13 cellular contexts compared by ENCODE assay signal in genomic region chr9:86324308-86324707, GRCh38. TPM values are rescaled to one million over a fixed set of nuclear protein-coding genes. Genes with fewer than 3 reads are reported as not detected.
DNase-seq lines count a peak whose midpoint lies in the region; ATAC-seq, FAIRE-seq and TF ChIP-seq lines count a peak whose summit lies in the region.
"Had no signal": no experiment of that assay in that cellular context is flagged by ENCODE, and none has a peak within 500 bp of the region (broad histone marks: within the 10 kb centered on the region; RNA-seq: fewer than 3 reads in every experiment).

No MANE protein-coding gene starts in this region.

- H3K4me2 ChIP-seq in astrocyte (ENCODE audit: low read length) (no peak overlapping the region), mesenchymal stem cell (ENCODE audit: low read length, poor library complexity, severe bottlenecking) (no peak overlapping the region)

- H2BK120ac ChIP-seq in mesenchymal stem cell (ENCODE audit: low read depth, low read length) = no peak overlapping the region

- H3K27ac Mint-ChIP-seq in astrocyte (ENCODE audit: unreplicated experiment) = no peak overlapping the region
- H3K27ac Mint-ChIP-seq: activated naive CD8-positive, alpha-beta T cell treated with anti-CD3 and anti-CD28 coated beads, Interleukin-2, amount 10 ng/mL, durations not matched to agents 7 days and 5 days had no signal

- H3K4me1 ChIP-seq in astrocyte (ENCODE audit: insufficient read depth, low read length) = peaks cover 7% of the 10 kb centered on the region
- H3K4me1 ChIP-seq in mesenchymal stem cell (ENCODE audit: control insufficient read depth, insufficient read depth, low read depth, low read length) = no peaks in the 10 kb centered on the region

- H2BK5ac ChIP-seq in mesenchymal stem cell (ENCODE audit: low read depth, low read length, poor library complexity, severe bottlenecking) = no peak overlapping the region

- no peak overlapping the region for H2AK5ac ChIP-seq in mesenchymal stem cell (ENCODE audit: low read length, severe bottlenecking)

- H3K9me3 ChIP-seq in astrocyte (ENCODE audit: insufficient read depth, low read depth, low read length) = no peaks in the 10 kb centered on the region
- no peaks in the 10 kb centered on the region for H3K9me3 ChIP-seq in mesenchymal stem cell (ENCODE audit: control insufficient read depth, low read length)

- H3K23ac ChIP-seq in mesenchymal stem cell (ENCODE audit: low read length in 2 of 2) = no peak overlapping the region

- H3K4me1 Mint-ChIP-seq in astrocyte (ENCODE audit: low read depth, unreplicated experiment) = peaks cover 8% of the 10 kb centered on the region
- H3K4me1 Mint-ChIP-seq: activated naive CD8-positive, alpha-beta T cell treated with anti-CD3 and anti-CD28 coated beads, Interleukin-2, amount 10 ng/mL, durations not matched to agents 7 days and 5 days had no signal

- H3K9me3 Mint-ChIP-seq in astrocyte (ENCODE audit: unreplicated experiment) = no peaks in the 10 kb centered on the region
- H3K9me3 Mint-ChIP-seq: activated naive CD8-positive, alpha-beta T cell treated with anti-CD3 and anti-CD28 coated beads, Interleukin-2, amount 10 ng/mL, durations not matched to agents 7 days and 5 days; CD8-positive, alpha-beta T cell had no signal

- no peaks in the 10 kb centered on the region for H3K27me3 Mint-ChIP-seq in astrocyte (ENCODE audit: low read depth, unreplicated experiment)
- H3K27me3 Mint-ChIP-seq: activated naive CD8-positive, alpha-beta T cell treated with anti-CD3 and anti-CD28 coated beads, Interleukin-2, amount 10 ng/mL, durations not matched to agents 7 days and 5 days; T-helper 17 cell had no signal

- no peak overlapping the region for H3K4me3 ChIP-seq in astrocyte (ENCODE audit: insufficient read depth, low read depth, low read length)
- no peak overlapping the region for H3K4me3 ChIP-seq in mesenchymal stem cell (ENCODE audit: insufficient read depth in 1 of 2, low read depth in 1 of 2, low read length in 2 of 2)

- H3K9ac ChIP-seq in astrocyte (ENCODE audit: low read length) (no peak overlapping the region), mesenchymal stem cell (ENCODE audit: low read length) (peak overlapping the region; percentile 30)

- H3K79me1 ChIP-seq in mesenchymal stem cell (replicated peaks; ENCODE audit: low read length, poor library complexity, severe bottlenecking) = peaks cover 17% of the 10 kb centered on the region

- no peak overlapping the region for H2BK12ac ChIP-seq in mesenchymal stem cell (ENCODE audit: low read length in 2 of 2)

- no peak overlapping the region for H4K91ac ChIP-seq in mesenchymal stem cell (ENCODE audit: low read length)

- no peak overlapping the region for H4K8ac ChIP-seq in mesenchymal stem cell (ENCODE audit: low read length)

- DNase-seq in GM10266 (ENCODE audit: extremely low spot score) (peak; percentile 49), astrocyte (ENCODE audit: low read depth) (peak; percentile 50), mesenchymal stem cell (no peak), NCI-H187 treated with DMSO at 0.1 percent for 48 hours (lab: John Stamatoyannopoulos, UW) (no peak)
- no peak for DNase-seq in stimulated activated CD4-positive, alpha-beta T cell treated with anti-CD3 and anti-CD28 coated beads, Interleukin-1b, Interleukin-23, amount 100 ng/mL, for 48 hours
- no peak for DNase-seq in stimulated activated CD4-positive, alpha-beta T cell treated with anti-CD3 and anti-CD28 coated beads, Interleukin-2, amount 100 ng/mL, for 24 hours
- DNase-seq: activated naive CD8-positive, alpha-beta T cell treated with anti-CD3 and anti-CD28 coated beads, Interleukin-2, amount 10 ng/mL, durations not matched to agents 7 days and 5 days; CD8-positive, alpha-beta T cell; NCI-H1436 treated with DMSO at 0.1 percent for 48 hours; T-helper 17 cell had no signal

- H4K20me1 ChIP-seq in astrocyte (ENCODE audit: insufficient read depth, low read length) = peaks cover 3% of the 10 kb centered on the region

- H3K4me3 Mint-ChIP-seq in astrocyte (ENCODE audit: unreplicated experiment) = no peak overlapping the region
- H3K4me3 Mint-ChIP-seq: activated naive CD8-positive, alpha-beta T cell treated with anti-CD3 and anti-CD28 coated beads, Interleukin-2, amount 10 ng/mL, durations not matched to agents 7 days and 5 days; CD8-positive, alpha-beta T cell; T-helper 17 cell had no signal

- no peak for FAIRE-seq in astrocyte (lab: Jason Lieb, UNC)
- FAIRE-seq: HTR-8/SVneo had no signal

- H3K18ac ChIP-seq in mesenchymal stem cell (ENCODE audit: low read depth in 1 of 2, low read length in 2 of 2) = no peak overlapping the region

- TF ChIP-seq CTCF in GM10266 (IDR thresholded peaks at IDR 0.05; ENCODE audit: control insufficient read depth, insufficient read depth, low read depth, missing control alignments) = no peak
- TF ChIP-seq CTCF in astrocyte (IDR thresholded peaks at IDR 0.05; ENCODE audit: insufficient read depth, low read depth, low read length) = no peak

- ATAC-seq in HG02759 (IDR thresholded peaks at IDR 0.05; ENCODE audit: unreplicated experiment) (peak; percentile 83), HG03175 (IDR thresholded peaks at IDR 0.05; ENCODE audit: unreplicated experiment) (no peak)
- ATAC-seq: CD8-positive, alpha-beta T cell; T-helper 17 cell had no signal

- no peak overlapping the region for H3K27ac ChIP-seq in astrocyte (ENCODE audit: low read depth, low read length)
- H3K27ac ChIP-seq in mesenchymal stem cell (ENCODE audit: low read length, poor library complexity, severe bottlenecking) = no peak overlapping the region

- H3K27me3 ChIP-seq in astrocyte (ENCODE audit: insufficient read depth, low read length) (no peaks in the 10 kb centered on the region), mesenchymal stem cell (ENCODE audit: control insufficient read depth in 1 of 2, insufficient read depth in 1 of 2, low read length in 2 of 2) (no peaks in the 10 kb centered on the region)

- H3K36me3 Mint-ChIP-seq in astrocyte (ENCODE audit: low read depth, unreplicated experiment) = peaks cover 17% of the 10 kb centered on the region

- H3K79me2 ChIP-seq in astrocyte (ENCODE audit: insufficient read depth, low read length) = no peaks in the 10 kb centered on the region

- H2BK15ac ChIP-seq in mesenchymal stem cell (ENCODE audit: low read depth, poor library complexity, severe bottlenecking) = no peak overlapping the region

- no peak overlapping the region for H3K14ac ChIP-seq in mesenchymal stem cell (ENCODE audit: low read length in 2 of 2)

- 95% methylated on average over 2 of the region's 2 CpGs for WGBS in mesenchymal stem cell

- H3K4ac ChIP-seq in mesenchymal stem cell (ENCODE audit: low read depth in 1 of 2, low read length in 2 of 2) = no peak overlapping the region

- H2AFZ ChIP-seq in astrocyte (ENCODE audit: low read depth, low read length) (no peak overlapping the region), mesenchymal stem cell (ENCODE audit: low read depth, low read length) (no peak overlapping the region)

- peaks cover 54% of the 10 kb centered on the region for H3K36me3 ChIP-seq in astrocyte (ENCODE audit: insufficient read depth, low read length)
- H3K36me3 ChIP-seq in mesenchymal stem cell (ENCODE audit: control insufficient read depth in 1 of 2, insufficient read depth in 2 of 2, low read depth in 1 of 2, low read length in 2 of 2) = peaks cover 18 to 94% of the 10 kb centered on the region in 2 experiments

RNA-seq across cellular contexts. Expression of gene TUT7, which starts 29.9 kb away (rescaled TPM):
- total RNA-seq in astrocyte = 24.8 and 27.6 TPM in 2 replicates
- polyA plus RNA-seq in mesenchymal stem cell (2013, experiment 1 of 2) = 17.0 TPM
- 15.7 TPM for polyA plus RNA-seq in mesenchymal stem cell (2013, experiment 2 of 2)

RNA-seq across cellular contexts. Expression of gene ISCA1, which starts 42.0 kb away (rescaled TPM):
- 30.2 and 30.6 TPM in 2 replicates for total RNA-seq in astrocyte
- polyA plus RNA-seq in mesenchymal stem cell (2013, experiment 1 of 2) = 26.2 TPM
- polyA plus RNA-seq in mesenchymal stem cell (2013, experiment 2 of 2) = 26.2 TPM

Comparison
In these comparisons a context has a peak if more than half of its experiments do, and no peak if none do; other contexts are left out.
1. DNase-seq: peak in GM10266 (single experiment) and astrocyte (single experiment); none in mesenchymal stem cell (single experiment), NCI-H187 treated with DMSO at 0.1 percent for 48 hours (single experiment), stimulated activated CD4-positive, alpha-beta T cell treated with anti-CD3 and anti-CD28 coated beads, Interleukin-1b, Interleukin-23, amount 100 ng/mL, for 48 hours (single experiment) and stimulated activated CD4-positive, alpha-beta T cell treated with anti-CD3 and anti-CD28 coated beads, Interleukin-2, amount 100 ng/mL, for 24 hours (0 of 2).